In genomic region chr19:4722671-4723464, GRCh38 we compare ENCODE assay signal across 8 cellular contexts. TPM values are rescaled to one million over a fixed set of nuclear protein-coding genes. Genes with fewer than 3 reads are reported as not detected.
DNase-seq lines count a peak whose midpoint lies in the region; ATAC-seq and TF ChIP-seq lines count a peak whose summit lies in the region.

No MANE protein-coding gene starts in this region.

- peaks cover 16% of the 10 kb centered on the region for H3K4me1 Mint-ChIP-seq in mesothelial cell of epicardium

- no peaks in the 10 kb centered on the region for H4K20me1 ChIP-seq in GM23248 (ENCODE audit: insufficient read depth)

- 1 to 2% methylated on average over 18 to 19 of the region's 19 CpGs for WGBS in GM23248 (ENCODE audit: low coverage in 1 of 2, low lambda C conversion rate in 2 of 2, missing lambda C conversion rate in 2 of 2), 2 experiments

- peak overlapping the region; percentile 96 for H3K27ac Mint-ChIP-seq in mesothelial cell of epicardium

- intact Hi-C loops in dorsolateral prefrontal cortex (cut with DNase I): loop anchor here in 1 of 2 donors (5.0 to 10.0 kb wide), 2 partner anchors 36 to 192 kb away; no protein-coding TSS in a partner anchor
- intact Hi-C loops in uterus (cut with DNase I; ENCODE audit: low total_unique reads): no loop called here

- peak overlapping the region; percentile 65 for H2AFZ ChIP-seq in GM23248

- TF ChIP-seq POLR2A in uterus (IDR thresholded peaks at IDR 0.05): no peak

- H3K9me3 ChIP-seq in ES-I3 (ENCODE audit: control insufficient read depth, insufficient read depth, low read length) (no peaks in the 10 kb centered on the region), GM23248 (ENCODE audit: low read depth) (no peaks in the 10 kb centered on the region), uterus (no peaks in the 10 kb centered on the region)

- in situ Hi-C loops in GM23248 (cut with MboI): no loop called here

- H3K4me3 ChIP-seq in GM23248: peak overlapping the region; percentile 94
- H3K4me3 ChIP-seq in dorsolateral prefrontal cortex: peak overlapping the region; percentile 68 to 99 (median 91)
- H3K4me3 ChIP-seq in uterus: peak overlapping the region; percentile 75 to 98

- H3K79me2 ChIP-seq in GM23248 (ENCODE audit: insufficient read depth): peaks cover 40% of the 10 kb centered on the region

- no peak for ATAC-seq in GM18861 (IDR thresholded peaks at IDR 0.05; ENCODE audit: unreplicated experiment)

- H3K9me3 Mint-ChIP-seq in mesothelial cell of epicardium: no peaks in the 10 kb centered on the region

- H3K9ac ChIP-seq in ES-I3 (ENCODE audit: low read depth, low read length): peak overlapping the region; percentile 73
- H3K9ac ChIP-seq in GM23248: peak overlapping the region; percentile 88

- peak overlapping the region; percentile 93 for H3K4me3 Mint-ChIP-seq in mesothelial cell of epicardium

- H3K9me2 ChIP-seq in GM23248 (ENCODE audit: insufficient read depth): no peaks in the 10 kb centered on the region

- peak; percentile 87 for DNase-seq in GM23248
- peak; percentile 62 for DNase-seq in RPMI7951 (ENCODE audit: low read depth)
- DNase-seq in dorsolateral prefrontal cortex: no peak
- DNase-seq in mesothelial cell of epicardium (ENCODE audit: low spot score in 2 of 2, unreplicated experiment in 2 of 2): no peak
- peak; percentile 51 to 63 for DNase-seq in uterus
- no peak for DNase-seq in activated effector memory CD4-positive, alpha-beta T cell treated with Interleukin-2 at 50 U/mL for 16 hours

- H3K27ac ChIP-seq in GM23248: peak overlapping the region; percentile 41
- H3K27ac ChIP-seq in dorsolateral prefrontal cortex: peak overlapping the region in 57 of 59 donors; percentile 41 to 95 (median 87)
- peak overlapping the region; percentile 93 to 95 for H3K27ac ChIP-seq in uterus

- TF ChIP-seq CTCF in dorsolateral prefrontal cortex (IDR thresholded peaks at IDR 0.05 in 54 of 56, conservative IDR thresholded peaks at IDR 0.05 in 2 of 56; ENCODE audit: low read depth in 1 of 56, partially characterized antibody in 56 of 56): no peak
- TF ChIP-seq CTCF in mesothelial cell of epicardium (IDR thresholded peaks at IDR 0.05; ENCODE audit: unreplicated experiment): no peak
- no peak for TF ChIP-seq CTCF in uterus (IDR thresholded peaks at IDR 0.05)

- peaks cover 1% of the 10 kb centered on the region for H3K27me3 Mint-ChIP-seq in mesothelial cell of epicardium (ENCODE audit: low read depth)

- H3K4me1 ChIP-seq in ES-I3 (ENCODE audit: insufficient read depth, low read length) (peaks cover 7% of the 10 kb centered on the region; the same call in 1 of the 2 replicates), GM23248 (ENCODE audit: insufficient read depth) (peaks cover 9% of the 10 kb centered on the region; the same call in 1 of the 2 replicates), uterus (peaks cover 0 to 8% of the 10 kb centered on the region in 2 donors)

- H3K36me3 Mint-ChIP-seq in mesothelial cell of epicardium: peaks cover 9% of the 10 kb centered on the region

- peak overlapping the region; percentile 92 for H3K4me2 ChIP-seq in GM23248 (ENCODE audit: unreplicated experiment)

- H3F3A ChIP-seq in GM23248 (ENCODE audit: insufficient read depth): peaks cover 13% of the 10 kb centered on the region

- peaks cover 6% of the 10 kb centered on the region for H3K36me3 ChIP-seq in ES-I3 (ENCODE audit: insufficient read depth, low read length)
- H3K36me3 ChIP-seq in GM23248 (ENCODE audit: low read depth): peaks cover 9% of the 10 kb centered on the region; the same call in 1 of the 2 replicates
- no peaks in the 10 kb centered on the region for H3K36me3 ChIP-seq in uterus

- no peaks in the 10 kb centered on the region for H3K27me3 ChIP-seq in GM23248 (replicated peaks; ENCODE audit: insufficient read depth)
- no peaks in the 10 kb centered on the region for H3K27me3 ChIP-seq in dorsolateral prefrontal cortex
- H3K27me3 ChIP-seq in uterus: no peaks in the 10 kb centered on the region

RNA-seq across cellular contexts. Expression of gene DPP9, which starts 0.8 kb away (rescaled TPM):
- total RNA-seq in GM23248 (2014; rRNA removed; shearing (Covaris generic)): 50.3 and 82.2 TPM in 2 replicates
- polyA plus RNA-seq in GM23248 (2016; fragmentation: Nextera tagmentation; extraction: Ambion mirVana): 33.0 and 37.0 TPM in 2 replicates
- 63.3 and 69.9 TPM in 2 replicates for total RNA-seq in RPMI7951 (2014; rRNA removed; shearing (Covaris generic))
- total RNA-seq in dorsolateral prefrontal cortex: 10 to 100 TPM; 24.5 to 54.3 (median 38.1) TPM
- 36.8 to 37.1 TPM (median 36.9 TPM) in 3 replicates for total RNA-seq in mesothelial cell of epicardium
- 100 to 1,000 TPM in 1 of 4 donors, 10 to 100 TPM in 3; 17.8 to 194 (median 48.5) TPM for total RNA-seq in uterus

RNA-seq across cellular contexts. Expression of gene MYDGF, which starts 52.7 kb away (rescaled TPM):
- 177 and 207 TPM in 2 replicates for total RNA-seq in GM23248 (2014; rRNA removed; shearing (Covaris generic))
- 591 and 597 TPM in 2 replicates for polyA plus RNA-seq in GM23248 (2016; fragmentation: Nextera tagmentation; extraction: Ambion mirVana)
- total RNA-seq in RPMI7951 (2014; rRNA removed; shearing (Covaris generic)): 258 and 333 TPM in 2 replicates
- total RNA-seq in dorsolateral prefrontal cortex (10 to 100 TPM; 18.4 to 49.7 (median 30.3) TPM), mesothelial cell of epicardium (50.8 to 53.1 TPM (median 51.2 TPM) in 3 replicates), uterus (10 to 100 TPM; 21.8 to 63.5 (median 44.4) TPM)

Comparison
In these comparisons a context has a peak if more than half of its experiments do, and no peak if none do; other contexts are left out.
1. DNase-seq: peak in GM23248 (single experiment), RPMI7951 (single experiment) and uterus (2 of 2); none in dorsolateral prefrontal cortex (0 of 10), mesothelial cell of epicardium (0 of 2) and activated effector memory CD4-positive, alpha-beta T cell treated with Interleukin-2 at 50 U/mL for 16 hours (single experiment).
2. H3K27ac ChIP-seq: peak in every context shown above with its lines; median percentile 94 in uterus; 87 in dorsolateral prefrontal cortex; 41 in GM23248.
3. Peak in every context shown above with its lines, with median percentiles within 50 percentile points of each other: H3K4me3 ChIP-seq.